Comparison of ENCODE assay signal across 26 cellular contexts in the genomic region with DNA sequence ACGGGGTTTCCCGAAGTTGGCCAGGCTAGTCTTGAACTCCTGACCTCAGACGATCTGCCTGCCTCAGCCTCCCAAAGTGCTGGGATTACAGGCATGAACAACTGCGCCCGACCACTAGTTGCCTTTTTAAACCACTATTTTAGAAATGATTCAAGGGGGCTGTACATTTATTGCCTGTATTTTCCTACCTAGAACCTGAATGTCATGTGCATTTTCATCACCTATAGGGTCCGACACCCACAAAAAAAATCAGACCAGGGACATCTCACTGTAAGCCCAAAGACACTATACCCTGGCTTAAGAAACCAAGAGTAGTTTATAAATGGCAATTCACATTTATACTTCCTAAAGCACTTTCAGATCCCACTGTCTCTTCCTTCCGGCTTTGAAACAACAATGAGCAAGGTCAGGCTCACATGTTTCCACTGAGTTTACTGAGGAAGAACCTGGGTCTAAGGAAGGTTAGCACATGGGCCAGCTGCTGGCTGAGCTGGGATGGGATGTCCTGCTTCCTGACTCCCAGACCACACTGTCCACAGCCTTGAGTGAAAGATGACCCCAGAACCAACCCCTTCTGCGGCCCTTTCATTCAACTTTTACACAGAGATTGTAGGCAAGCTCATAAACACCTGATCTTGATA.
DNase-seq lines count a peak whose midpoint lies in the region; ATAC-seq and TF ChIP-seq lines count a peak whose summit lies in the region.
"Had no signal": no experiment of that assay in that cellular context is flagged by ENCODE, and none has a peak within 500 bp of the region (broad histone marks: within the 10 kb centered on the region; RNA-seq: fewer than 3 reads in every experiment).

No MANE protein-coding gene starts in this region.

- peaks cover 92% of the 10 kb centered on the region for H3K36me3 ChIP-seq in OCI-LY1 (ENCODE audit: insufficient read depth, low read length)
- H3K36me3 ChIP-seq: SJCRH30, uterus had no signal

- no peaks in the 10 kb centered on the region for H3K9me3 ChIP-seq in OCI-LY1 (ENCODE audit: low read length)
- H3K9me3 ChIP-seq: ascending aorta, BE2C, SJCRH30, uterus had no signal

- no peaks in the 10 kb centered on the region for H4K20me1 ChIP-seq in OCI-LY1 (ENCODE audit: insufficient read depth, low read length)

- H2AFZ ChIP-seq in OCI-LY1 (ENCODE audit: low read length), result no peak overlapping the region

- TF ChIP-seq CTCF in OCI-LY1 (IDR thresholded peaks at IDR 0.05; ENCODE audit: low read length), result no peak

- H3K4me3 ChIP-seq in OCI-LY1 (ENCODE audit: low read depth, low read length, poor library complexity, severe bottlenecking), result no peak overlapping the region
- H3K4me3 ChIP-seq: ascending aorta, SJCRH30, skin epidermis, uterus had no signal

- no peak overlapping the region for H3K4me3 Mint-ChIP-seq in activated T-cell treated with anti-CD3 and anti-CD28 coated beads, Interleukin-2, amount 50 U/mL, for 24 hours
- H3K4me3 Mint-ChIP-seq in activated T-cell treated with anti-CD3 and anti-CD28 coated beads, Interleukin-2, amount 50 U/mL, for 4 hours, result no peak overlapping the region
- H3K4me3 Mint-ChIP-seq: activated naive CD4-positive, alpha-beta T cell treated with anti-CD3 and anti-CD28 coated beads, Interleukin-2, amount 10 ng/mL, durations not matched to agents 7 days and 5 days; dendritic cell treated with granulocyte-macrophage colony-stimulating factor and Interleukin-4, amounts not matched to agents 40 ng/mL and 50 ng/mL, for 4 days; memory B cell had no signal

- peaks cover 4% of the 10 kb centered on the region for H3K4me1 ChIP-seq in OCI-LY1 (ENCODE audit: insufficient read depth, low read length, severe bottlenecking)
- H3K4me1 ChIP-seq: ascending aorta, SJCRH30, uterus had no signal

- H3K36me3 Mint-ChIP-seq in activated T-cell treated with anti-CD3 and anti-CD28 coated beads, Interleukin-2, amount 50 U/mL, for 24 hours (ENCODE audit: low read depth), result peaks cover 86% of the 10 kb centered on the region
- peaks cover 57% of the 10 kb centered on the region for H3K36me3 Mint-ChIP-seq in activated T-cell treated with anti-CD3 and anti-CD28 coated beads, Interleukin-2, amount 50 U/mL, for 4 hours (ENCODE audit: insufficient read depth)

- no peak for DNase-seq in activated T-cell treated with anti-CD3 and anti-CD28 coated beads, Interleukin-2, amount 50 U/mL, for 24 hours
- no peak for DNase-seq in activated T-cell treated with anti-CD3 and anti-CD28 coated beads, Interleukin-2, amount 50 U/mL, for 4 hours
- peak; percentile 48 for DNase-seq in left kidney (ENCODE audit: low read depth, low spot score)
- DNase-seq in stimulated activated naive CD8-positive, alpha-beta T cell treated with anti-CD3 and anti-CD28 coated beads, Interleukin-15, Interleukin-2, amounts not matched to agents 100 U/mL and 50 U/mL, for 24 hours, result no peak
- no peak for DNase-seq in DMS153 (lab: John Stamatoyannopoulos, UW)
- no peak for DNase-seq in kidney glomerular epithelial cell (lab: John Stamatoyannopoulos, UW)
- no peak for DNase-seq in GF-D8 (lab: John Stamatoyannopoulos, UW)
- DNase-seq: activated CD4-positive, alpha-beta T cell treated with anti-CD3 and anti-CD28 coated beads for 48 hours; activated naive CD4-positive, alpha-beta T cell treated with anti-CD3 and anti-CD28 coated beads, Interleukin-2, amount 10 ng/mL, durations not matched to agents 7 days and 5 days; Calu3; central memory CD4-positive, alpha-beta T cell; Kasumi-1; NCI-H1694; NCI-H2171; NCI-H524 treated with DMSO at 0.1 percent for 48 hours; occipital lobe; SJCRH30; T-helper 1 cell; uterus had no signal

- H3K27ac ChIP-seq in OCI-LY1 (ENCODE audit: low read depth, low read length, poor library complexity, severe bottlenecking), result peak overlapping the region; percentile 26
- H3K27ac ChIP-seq: ascending aorta, HL-60, SJCRH30, skin epidermis, uterus had no signal

- H3K9me3 Mint-ChIP-seq in activated T-cell treated with anti-CD3 and anti-CD28 coated beads, Interleukin-2, amount 50 U/mL, for 24 hours, result no peaks in the 10 kb centered on the region
- H3K9me3 Mint-ChIP-seq in activated T-cell treated with anti-CD3 and anti-CD28 coated beads, Interleukin-2, amount 50 U/mL, for 4 hours, result no peaks in the 10 kb centered on the region
- H3K9me3 Mint-ChIP-seq: activated naive CD4-positive, alpha-beta T cell treated with anti-CD3 and anti-CD28 coated beads, Interleukin-2, amount 10 ng/mL, durations not matched to agents 7 days and 5 days; dendritic cell treated with granulocyte-macrophage colony-stimulating factor and Interleukin-4, amounts not matched to agents 40 ng/mL and 50 ng/mL, for 4 days; memory B cell had no signal

- no peak overlapping the region for H3K4me2 ChIP-seq in OCI-LY1 (ENCODE audit: low read length)

- H3K9me2 ChIP-seq in OCI-LY1 (ENCODE audit: low read depth, low read length), result no peaks in the 10 kb centered on the region

- H3K9ac ChIP-seq in OCI-LY1 (ENCODE audit: low read length), result no peak overlapping the region

- H3K79me2 ChIP-seq in OCI-LY1 (ENCODE audit: insufficient read depth, low read length), result no peaks in the 10 kb centered on the region

- H3K27me3 ChIP-seq in OCI-LY1 (ENCODE audit: insufficient read depth, low read length), result no peaks in the 10 kb centered on the region
- H3K27me3 ChIP-seq: ascending aorta, BE2C, SJCRH30, uterus had no signal

- ATAC-seq in activated T-cell treated with anti-CD3 and anti-CD28 coated beads, Interleukin-2, amount 50 U/mL, for 4 hours, result no peak
- peak; percentile 69 for ATAC-seq in stimulated activated naive CD8-positive, alpha-beta T cell treated with anti-CD3 and anti-CD28 coated beads, Interleukin-15, Interleukin-2, amounts not matched to agents 100 U/mL and 50 U/mL, for 24 hours

- H3K27me3 Mint-ChIP-seq in activated T-cell treated with anti-CD3 and anti-CD28 coated beads, Interleukin-2, amount 50 U/mL, for 24 hours, result no peaks in the 10 kb centered on the region
- H3K27me3 Mint-ChIP-seq in activated T-cell treated with anti-CD3 and anti-CD28 coated beads, Interleukin-2, amount 50 U/mL, for 4 hours (ENCODE audit: low read depth), result no peaks in the 10 kb centered on the region
- H3K27me3 Mint-ChIP-seq: activated naive CD4-positive, alpha-beta T cell treated with anti-CD3 and anti-CD28 coated beads, Interleukin-2, amount 10 ng/mL, durations not matched to agents 7 days and 5 days; dendritic cell treated with granulocyte-macrophage colony-stimulating factor and Interleukin-4, amounts not matched to agents 40 ng/mL and 50 ng/mL, for 4 days; memory B cell had no signal

- H3K4me1 Mint-ChIP-seq in activated T-cell treated with anti-CD3 and anti-CD28 coated beads, Interleukin-2, amount 50 U/mL, for 24 hours (ENCODE audit: low read depth), result peaks cover 56% of the 10 kb centered on the region
- H3K4me1 Mint-ChIP-seq in activated T-cell treated with anti-CD3 and anti-CD28 coated beads, Interleukin-2, amount 50 U/mL, for 4 hours (ENCODE audit: low read depth), result peaks cover 47% of the 10 kb centered on the region
- H3K4me1 Mint-ChIP-seq: memory B cell had no signal

- no peaks in the 10 kb centered on the region for H3F3A ChIP-seq in OCI-LY1 (ENCODE audit: insufficient read depth, low read length)

- H3K27ac Mint-ChIP-seq in activated T-cell treated with anti-CD3 and anti-CD28 coated beads, Interleukin-2, amount 50 U/mL, for 24 hours, result peak overlapping the region; percentile 62
- H3K27ac Mint-ChIP-seq: activated naive CD4-positive, alpha-beta T cell treated with anti-CD3 and anti-CD28 coated beads, Interleukin-2, amount 10 ng/mL, durations not matched to agents 7 days and 5 days; dendritic cell treated with granulocyte-macrophage colony-stimulating factor and Interleukin-4, amounts not matched to agents 40 ng/mL and 50 ng/mL, for 4 days; memory B cell had no signal
